ENCODE assay signal across 9 cellular contexts in the genomic region with DNA sequence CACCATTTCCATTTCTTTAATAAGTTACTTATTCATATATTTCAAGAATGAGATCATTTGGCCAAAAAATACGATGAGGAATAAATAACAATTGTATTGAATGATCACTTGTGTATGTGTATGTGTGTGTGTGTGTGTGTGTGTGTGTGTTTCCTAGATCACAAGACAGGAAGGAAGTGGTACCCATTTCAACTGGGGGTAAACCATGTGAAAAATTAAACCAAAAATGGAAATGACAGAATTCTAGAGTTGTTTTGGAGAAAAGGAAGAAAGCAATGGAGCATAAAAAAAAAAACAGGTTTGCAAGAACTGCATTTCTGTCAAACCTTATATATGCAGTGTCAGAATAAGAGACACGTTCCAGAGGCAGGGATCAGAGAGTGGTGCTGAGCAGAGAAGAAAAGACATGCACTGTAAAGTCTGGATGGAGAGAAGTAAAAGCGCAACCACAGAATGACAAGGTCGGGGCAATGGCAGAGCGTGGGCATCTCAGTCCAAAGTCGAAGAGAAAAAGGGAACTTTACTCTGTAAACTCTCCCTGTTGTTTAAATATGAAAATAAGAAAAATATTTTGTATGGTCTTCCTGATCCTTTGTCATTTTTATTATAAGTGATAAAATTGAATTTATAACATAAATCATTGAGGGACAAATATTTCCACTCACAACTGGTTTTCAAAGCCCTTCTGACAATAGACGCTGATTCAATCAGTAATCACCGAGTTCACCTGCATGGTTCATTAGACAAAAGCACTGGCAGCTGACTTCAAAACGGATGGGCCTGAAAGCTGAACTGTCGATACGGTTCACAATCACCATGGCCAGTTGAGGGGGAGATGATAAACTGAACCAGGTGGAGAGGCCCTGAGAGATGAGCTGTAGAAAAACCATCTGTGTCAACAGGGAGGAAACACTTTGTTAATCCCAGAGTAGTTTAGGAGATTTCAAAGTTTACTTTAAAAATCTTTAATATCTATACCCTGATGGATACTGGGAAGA.
DNase-seq lines count a peak whose midpoint lies in the region; ATAC-seq lines count a peak whose summit lies in the region.
"Had no signal": no experiment of that assay in that cellular context is flagged by ENCODE, and none has a peak within 500 bp of the region (broad histone marks: within the 10 kb centered on the region; RNA-seq: fewer than 3 reads in every experiment).

No MANE protein-coding gene starts in this region.

- peak; percentile 83 for ATAC-seq in HG02852 (IDR thresholded peaks at IDR 0.05; ENCODE audit: unreplicated experiment)

- DNase-seq in NCI-H1417 (lab: John Stamatoyannopoulos, UW) (peak; percentile 43 to 81 (median 44)), NCI-H1417 treated with DMSO at 0.1 percent for 48 hours (lab: John Stamatoyannopoulos, UW) (no peak), NCI-H1105 treated with DMSO at 0.1 percent for 48 hours (lab: John Stamatoyannopoulos, UW) (peak; percentile 97), renal cortical epithelial cell (ENCODE audit: low read depth) (peak; percentile 37), A172 (ENCODE audit: low spot score) (no peak), LoVo (ENCODE audit: low spot score) (no peak)
- no peak for DNase-seq in stimulated activated CD4-positive, alpha-beta T cell treated with anti-CD3 and anti-CD28 coated beads, Interleukin-4, amount 100 ng/mL, for 1 hour
- DNase-seq: testis had no signal

Comparison
In these comparisons a context has a peak if more than half of its experiments do, and no peak if none do; other contexts are left out.
1. DNase-seq: peak in NCI-H1417 (3 of 3), NCI-H1105 treated with DMSO at 0.1 percent for 48 hours (single experiment) and renal cortical epithelial cell (single experiment); none in NCI-H1417 treated with DMSO at 0.1 percent for 48 hours (single experiment), A172 (single experiment), stimulated activated CD4-positive, alpha-beta T cell treated with anti-CD3 and anti-CD28 coated beads, Interleukin-4, amount 100 ng/mL, for 1 hour (single experiment) and LoVo (single experiment).